In genomic region chr14:101458536-101459391, GRCh38 we compare ENCODE assay signal across 14 cellular contexts.
A peak's percentile ranks its signal among the peaks of the same experiment; 100 is the strongest.
DNase-seq lines count a peak whose midpoint lies in the region; ATAC-seq, FAIRE-seq and TF ChIP-seq lines count a peak whose summit lies in the region.
"Had no signal": no experiment of that assay in that cellular context is flagged by ENCODE, and none has a peak within 500 bp of the region (broad histone marks: within the 10 kb centered on the region; RNA-seq: fewer than 3 reads in every experiment).

No MANE protein-coding gene starts in this region.

- no peak overlapping the region for H2BK120ac ChIP-seq in H1 (replicated peaks; ENCODE audit: low read depth, low read length)

- H3K4me2 ChIP-seq in H1 (ENCODE audit: insufficient read depth in 1 of 2, low read depth in 2 of 2, low read length in 2 of 2): peak overlapping the region; percentile 63 to 65
- no peak overlapping the region for H3K4me2 ChIP-seq in GM23248 (ENCODE audit: unreplicated experiment)

- H3K27ac ChIP-seq in heart right ventricle: no peak overlapping the region
- H3K27ac ChIP-seq in H1 (ENCODE audit: low read depth, low read length): no peak overlapping the region
- no peak overlapping the region for H3K27ac ChIP-seq in GM23248
- H3K27ac ChIP-seq: dorsolateral prefrontal cortex, neutrophil, tibial nerve had no signal

- no peaks in the 10 kb centered on the region for H3K9me2 ChIP-seq in GM23248 (ENCODE audit: insufficient read depth)

- peaks cover 8% of the 10 kb centered on the region; the same call in 1 of the 2 replicates for H3K23me2 ChIP-seq in H1 (ENCODE audit: low read depth, low read length)

- H3K36me3 ChIP-seq in heart right ventricle (no peaks in the 10 kb centered on the region), H1 (ENCODE audit: control insufficient read depth in 2 of 4, insufficient read depth in 4 of 4, low read length in 3 of 4) (peaks cover 0 to 14% (median 0%) of the 10 kb centered on the region in 4 experiments; a peak in 1 of 8 replicates), GM23248 (ENCODE audit: low read depth) (no peaks in the 10 kb centered on the region)
- H3K36me3 ChIP-seq: neutrophil, tibial nerve had no signal

- H3K4me1 ChIP-seq in heart right ventricle (peaks cover 0 to 14% (median 7%) of the 10 kb centered on the region in 9 donors), H1 (replicated peaks in 1 of 4; ENCODE audit: control insufficient read depth in 3 of 4, insufficient read depth in 4 of 4, low read length in 3 of 4) (peaks cover 0 to 3% (median 0%) of the 10 kb centered on the region in 4 experiments; a peak in 1 of 7 replicates), GM23248 (ENCODE audit: insufficient read depth) (no peaks in the 10 kb centered on the region)

- ATAC-seq in heart right ventricle: no peak

- no peak overlapping the region for H3K14ac ChIP-seq in H1 (ENCODE audit: insufficient read length)

- in situ Hi-C loops in GM23248 (cut with MboI): no loop called here

- no peak overlapping the region for H2AK5ac ChIP-seq in H1 (ENCODE audit: low read depth, low read length)

- H3K27ac Mint-ChIP-seq in mesothelial cell of epicardium (no peak overlapping the region), type B pancreatic cell (no peak overlapping the region)

- H3K27me3 Mint-ChIP-seq in mesothelial cell of epicardium (ENCODE audit: low read depth) (peaks cover 53% of the 10 kb centered on the region), type B pancreatic cell (peaks cover 63% of the 10 kb centered on the region)

- intact Hi-C loops in cardiac septum (cut with DNase I) (no loop called here), heart right ventricle (cut with DNase I) (no loop called here)

- H3K9me3 Mint-ChIP-seq in mesothelial cell of epicardium: peaks cover 5% of the 10 kb centered on the region
- H3K9me3 Mint-ChIP-seq in type B pancreatic cell: no peaks in the 10 kb centered on the region

- TF ChIP-seq EP300 in H1 (IDR thresholded peaks at IDR 0.05; ENCODE audit: borderline replicate concordance in 1 of 2, low read depth in 2 of 2, low read length in 2 of 2): no peak

- H3K4me3 Mint-ChIP-seq in mesothelial cell of epicardium (peak overlapping the region; percentile 67), type B pancreatic cell (peak overlapping the region; percentile 74)

- no peak overlapping the region for H3K9ac ChIP-seq in H1 (replicated peaks in 1 of 4; ENCODE audit: extremely low read depth in 1 of 4, low read depth in 3 of 4, low read length in 3 of 4)
- H3K9ac ChIP-seq in GM23248: no peak overlapping the region

- DNase-seq in cardiac septum (ENCODE audit: low spot score): peak; percentile 54
- no peak for DNase-seq in heart right ventricle
- DNase-seq in H1 (ENCODE audit: low read depth in 1 of 2, low spot score in 2 of 2): peak in 1 of 2 experiments; percentile 75
- DNase-seq in mesothelial cell of epicardium (ENCODE audit: low spot score in 2 of 2, unreplicated experiment in 2 of 2): peak in 1 of 2 experiments; percentile 51
- no peak for DNase-seq in type B pancreatic cell (ENCODE audit: extremely low spot score, unreplicated experiment)
- no peak for DNase-seq in DMS153 treated with DMSO at 0.1 percent for 48 hours (lab: John Stamatoyannopoulos, UW; ENCODE audit: unreplicated experiment)
- DNase-seq in NCI-H226: no peak
- no peak for DNase-seq in GM23248
- DNase-seq: activated CD4-positive, alpha-beta T cell treated with anti-CD3 and anti-CD28 coated beads for 1 hour; activated T-cell treated with anti-CD3 and anti-CD28 coated beads, Interleukin-2, amount 50 U/mL, for 1 hour; NCI-H2227 treated with DMSO at 0.1 percent for 48 hours had no signal

- peak overlapping the region; percentile 69 for H4K8ac ChIP-seq in H1 (ENCODE audit: extremely low read depth, insufficient read depth, low read length)

- H2BK5ac ChIP-seq in H1 (ENCODE audit: low read depth, low read length): no peak overlapping the region

- H3K36me3 Mint-ChIP-seq in mesothelial cell of epicardium (no peaks in the 10 kb centered on the region), type B pancreatic cell (no peaks in the 10 kb centered on the region)

- no peak for FAIRE-seq in H1 (lab: Jason Lieb, UNC)

- H4K20me1 ChIP-seq in H1 (replicated peaks in 1 of 2; ENCODE audit: control insufficient read depth in 1 of 2, insufficient read depth in 2 of 2, low read length in 2 of 2): peaks cover 2 to 4% of the 10 kb centered on the region in 2 experiments
- no peaks in the 10 kb centered on the region for H4K20me1 ChIP-seq in GM23248 (ENCODE audit: insufficient read depth)

- POLR2A ChIA-PET in H1 (lab: Charles Lee; ENCODE audit: partially characterized antibody): no interaction called here

- no peak overlapping the region for H2BK15ac ChIP-seq in H1 (ENCODE audit: low read length)

- H3K56ac ChIP-seq in H1 (replicated peaks; ENCODE audit: insufficient read length, low read depth, low read length): no peak overlapping the region

- peaks cover 8% of the 10 kb centered on the region for H3K4me1 Mint-ChIP-seq in mesothelial cell of epicardium
- peaks cover 9% of the 10 kb centered on the region for H3K4me1 Mint-ChIP-seq in type B pancreatic cell (ENCODE audit: unreplicated experiment)

- H2AFZ ChIP-seq in H1 (ENCODE audit: low read length) (no peak overlapping the region), GM23248 (no peak overlapping the region)

- TF ChIP-seq CTCF in heart right ventricle (IDR thresholded peaks at IDR 0.05) (no peak), H1 (IDR thresholded peaks at IDR 0.05; ENCODE audit: control extremely low read depth in 1 of 3, insufficient read depth in 1 of 3, low read depth in 1 of 3, low read length in 3 of 3) (no peak), mesothelial cell of epicardium (IDR thresholded peaks at IDR 0.05; ENCODE audit: unreplicated experiment) (no peak), type B pancreatic cell (conservative IDR thresholded peaks at IDR 0.05) (no peak)

- no peak overlapping the region for H4K5ac ChIP-seq in H1 (ENCODE audit: insufficient read length, low read depth, low read length)

- H3K4me3 ChIP-seq in heart right ventricle (peak overlapping the region in 1 of 10 donors; percentile 1), H1 (ENCODE audit: extremely low read depth in 1 of 4, insufficient read depth in 2 of 4, low read depth in 3 of 4, low read length in 4 of 4) (peak overlapping the region; percentile 7 to 58 (median 26); a peak in 5 of 8 replicates), GM23248 (no peak overlapping the region)

- H3K79me2 ChIP-seq in H1 (ENCODE audit: control insufficient read depth in 1 of 2, insufficient read depth in 2 of 2, low read length in 2 of 2): no peaks in the 10 kb centered on the region
- H3K79me2 ChIP-seq in GM23248 (ENCODE audit: insufficient read depth): no peaks in the 10 kb centered on the region

- H3F3A ChIP-seq in GM23248 (ENCODE audit: insufficient read depth): no peaks in the 10 kb centered on the region

- no peak overlapping the region for H4K91ac ChIP-seq in H1 (replicated peaks; ENCODE audit: insufficient read length, low read length)

- H3K9me3 ChIP-seq in heart right ventricle (no peaks in the 10 kb centered on the region), H1 (ENCODE audit: insufficient read depth in 2 of 2, low read depth in 1 of 2, low read length in 1 of 2) (no peaks in the 10 kb centered on the region), GM23248 (ENCODE audit: low read depth) (no peaks in the 10 kb centered on the region)
- H3K9me3 ChIP-seq: neutrophil, tibial nerve had no signal

- H2BK12ac ChIP-seq in H1 (ENCODE audit: low read depth, low read length): no peak overlapping the region

- H3K18ac ChIP-seq in H1 (ENCODE audit: extremely low read depth, low read length): no peak overlapping the region

- no peak for TF ChIP-seq RAD21 in H1 (IDR thresholded peaks at IDR 0.05 in 1 of 2, conservative IDR thresholded peaks at IDR 0.05 in 1 of 2; ENCODE audit: low read depth in 2 of 2, low read length in 2 of 2)

- no peak overlapping the region for H2BK20ac ChIP-seq in H1 (ENCODE audit: low read length)

- H3K23ac ChIP-seq in H1 (ENCODE audit: insufficient read length): no peak overlapping the region

- no peaks in the 10 kb centered on the region for H3K79me1 ChIP-seq in H1 (ENCODE audit: low read depth, low read length)

- CTCF ChIA-PET in H1 (lab: Charles Lee; ENCODE audit: partially characterized antibody): interaction anchor here (0.6 to 1.0 kb wide), 2 partner anchors 38 to 98 kb away, joined by 3 read pairs; no protein-coding TSS in a partner anchor

- no peak for TF ChIP-seq POLR2A in H1 (IDR thresholded peaks at IDR 0.05; ENCODE audit: control extremely low read depth in 1 of 2, low read depth in 2 of 2, low read length in 2 of 2)

- H3K27me3 ChIP-seq in heart right ventricle (peaks cover 21 to 90% (median 87%) of the 10 kb centered on the region in 7 donors), H1 (replicated peaks in 1 of 4; ENCODE audit: control insufficient read depth in 3 of 4, extremely low read depth in 1 of 4, insufficient read depth in 3 of 4, low read length in 3 of 4) (peaks cover 41 to 75% (median 62%) of the 10 kb centered on the region in 4 experiments), GM23248 (replicated peaks; ENCODE audit: insufficient read depth) (peaks cover 50% of the 10 kb centered on the region)

- WGBS in heart right ventricle, 2 donors: 1 to 2% methylated on average over 93 of the region's 93 CpGs
- 3% methylated on average over 46 of the region's 93 CpGs; no CpG with 5 or more reads in 1 of the 2 experiments for WGBS in H1 (ENCODE audit: extremely low coverage in 1 of 2, insufficient coverage in 1 of 2, insufficient read length in 1 of 2, insufficient replicate concordance in 2 of 2, low coverage in 1 of 2, low lambda C conversion rate in 2 of 2, missing lambda C conversion rate in 1 of 2), 2 experiments
- WGBS in GM23248 (ENCODE audit: low coverage in 1 of 2, low lambda C conversion rate in 2 of 2, missing lambda C conversion rate in 2 of 2), 2 experiments: 13 to 14% methylated on average over 47 to 48 of the region's 93 CpGs

- H3K4ac ChIP-seq in H1 (replicated peaks; ENCODE audit: insufficient read length, low read depth, low read length): no peak overlapping the region

TF ChIP-seq in H1, 55 proteins besides CTCF, POLR2A, EP300 and RAD21 (continues in another document):
- no peak for TF ChIP-seq ZNF274 (IDR thresholded peaks at IDR 0.05; ENCODE audit: borderline replicate concordance, extremely low read depth, low read length)
- no peak for TF ChIP-seq ATF3 (IDR thresholded peaks at IDR 0.05; ENCODE audit: insufficient read depth, low read depth, low read length)
- peak; percentile 42; the same call in 1 of the 2 replicates for TF ChIP-seq GABPA (IDR thresholded peaks at IDR 0.05; ENCODE audit: borderline replicate concordance, insufficient read depth, low read length)
- peak; percentile 32 for TF ChIP-seq CTBP2 (IDR thresholded peaks at IDR 0.05; ENCODE audit: borderline replicate concordance, insufficient read depth, insufficient read length, low read length)
- TF ChIP-seq KDM1A (IDR thresholded peaks at IDR 0.05; ENCODE audit: borderline replicate concordance, low read length): no peak
- peak; percentile 78 for TF ChIP-seq KDM4A (IDR thresholded peaks at IDR 0.05; ENCODE audit: low read depth, low read length, severe bottlenecking)
